26 cellular contexts compared by ENCODE assay signal in genomic region chr1:184044603-184045376, GRCh38. TPM values are rescaled to one million over a fixed set of nuclear protein-coding genes. Genes with fewer than 3 reads are reported as not detected.
"Had no signal": no experiment of that assay in that cellular context is flagged by ENCODE, and none has a peak within 500 bp of the region (broad histone marks: within the 10 kb centered on the region; RNA-seq: fewer than 3 reads in every experiment).

No MANE protein-coding gene starts in this region.

- H3K4me3 ChIP-seq: coronary artery, dorsolateral prefrontal cortex, gastrocnemius medialis, mucosa of descending colon, spleen, thoracic aorta had no signal

- H3K27me3 ChIP-seq: dorsolateral prefrontal cortex, gastrocnemius medialis had no signal

- FAIRE-seq: bronchial epithelial cell, keratinocyte, urothelium cell line had no signal

- H3K4me1 ChIP-seq: gastrocnemius medialis, spleen had no signal

- H3K36me3 ChIP-seq: gastrocnemius medialis, spleen, thoracic aorta had no signal

- ATAC-seq: activated CD8-positive, alpha-beta T cell treated with anti-CD3 and anti-CD28 coated beads for 36 hours; gastrocnemius medialis; left cardiac atrium; left ventricle myocardium superior; mucosa of descending colon; right cardiac atrium; T-helper 17 cell had no signal

- H3K27ac ChIP-seq: coronary artery, dorsolateral prefrontal cortex, gastrocnemius medialis, spleen, thoracic aorta had no signal

- DNase-seq: activated CD4-positive, alpha-beta T cell treated with anti-CD3 and anti-CD28 coated beads, Interleukin-2, amount 50 U/mL, for 1 hour; activated CD8-positive, alpha-beta T cell treated with anti-CD3 and anti-CD28 coated beads for 36 hours; activated effector memory CD4-positive, alpha-beta T cell treated with Interleukin-2 at 50 U/mL for 16 hours; activated naive CD4-positive, alpha-beta T cell treated with Interleukin-2 at 50 U/mL for 16 hours; activated T-cell treated with anti-CD3 and anti-CD28 coated beads, Interleukin-2, amount 50 U/mL, for 48 hours; anterior cingulate cortex; cerebellar nuclear complex; dorsolateral prefrontal cortex; effector memory CD4-positive, alpha-beta T cell; gastrocnemius medialis; glutamatergic neuron; left cardiac atrium; left ventricle myocardium superior; mucosa of descending colon; posterior cingulate gyrus; right cardiac atrium; spleen; stimulated activated naive CD4-positive, alpha-beta T cell treated with Interleukin-2 at 50 U/mL for 16 hours; T-helper 17 cell; T1000; trophoblast cell had no signal

- H3K9me3 ChIP-seq: gastrocnemius medialis, mucosa of descending colon, spleen, thoracic aorta had no signal

RNA-seq across cellular contexts. Expression of gene COLGALT2, which starts 7.3 kb away (rescaled TPM):
- total RNA-seq: bronchial epithelial cell had no signal
- polyA plus RNA-seq: keratinocyte had no signal
